In the genomic region with DNA sequence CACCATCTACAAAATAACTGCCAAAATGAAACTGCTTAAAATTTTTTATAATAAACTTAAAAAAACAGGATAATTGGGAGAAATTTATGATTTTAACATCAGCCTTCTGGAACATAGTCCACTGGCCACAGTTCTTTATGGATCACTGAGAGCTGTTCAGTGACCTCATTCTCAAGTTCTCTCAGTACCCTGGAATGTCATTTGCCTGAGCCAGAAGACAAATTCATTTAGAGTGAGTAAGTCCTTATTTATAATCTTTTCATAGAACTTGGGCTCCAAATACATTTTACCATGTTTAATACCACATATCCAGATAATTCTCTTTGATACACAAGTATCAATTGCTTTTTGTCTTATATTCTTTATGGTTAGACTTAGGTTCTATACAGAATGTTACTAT, we compare ENCODE assay signal across 12 cellular contexts.
DNase-seq lines count a peak whose midpoint lies in the region; ATAC-seq, FAIRE-seq and TF ChIP-seq lines count a peak whose summit lies in the region.
"Had no signal": no experiment of that assay in that cellular context is flagged by ENCODE, and none has a peak within 500 bp of the region (broad histone marks: within the 10 kb centered on the region; RNA-seq: fewer than 3 reads in every experiment).

No MANE protein-coding gene starts in this region.

- H3K4me1 ChIP-seq in body of pancreas, result no peaks in the 10 kb centered on the region
- H3K4me1 ChIP-seq in subcutaneous abdominal adipose tissue (ENCODE audit: control insufficient read depth in 5 of 5, insufficient read depth in 5 of 5, low read length in 5 of 5), result peaks cover 0 to 6% (median 5%) of the 10 kb centered on the region in 5 donors
- no peaks in the 10 kb centered on the region for H3K4me1 ChIP-seq in CD8-positive, alpha-beta T cell (ENCODE audit: insufficient read depth, low read length)

- POLR2A ChIA-PET in CD8-positive, alpha-beta T cell (lab: Charles Lee), result interaction anchor here (0.7 kb wide), 1 partner anchor 77 kb away, joined by 3 read pairs; no protein-coding TSS in a partner anchor
- POLR2A ChIA-PET in CD4-positive, alpha-beta T cell (lab: Charles Lee), result no interaction called here

- TF ChIP-seq CTCF in body of pancreas (IDR thresholded peaks at IDR 0.05), result no peak
- no peak for TF ChIP-seq CTCF in CD8-positive, alpha-beta T cell (IDR thresholded peaks at IDR 0.05)
- no peak for TF ChIP-seq CTCF in CD4-positive, alpha-beta T cell (IDR thresholded peaks at IDR 0.05)

- CTCF ChIA-PET in CD8-positive, alpha-beta T cell (lab: Charles Lee), result no interaction called here
- CTCF ChIA-PET in CD4-positive, alpha-beta T cell (lab: Charles Lee), result no interaction called here

- no peak overlapping the region for H3K9ac ChIP-seq in subcutaneous abdominal adipose tissue (ENCODE audit: low read length in 5 of 5)

- H3K4me1 Mint-ChIP-seq in CD8-positive, alpha-beta T cell (ENCODE audit: low read depth), result no peaks in the 10 kb centered on the region
- H3K4me1 Mint-ChIP-seq in immature natural killer cell, result no peaks in the 10 kb centered on the region
- no peaks in the 10 kb centered on the region for H3K4me1 Mint-ChIP-seq in CD4-positive, alpha-beta T cell (ENCODE audit: low read depth)
- H3K4me1 Mint-ChIP-seq: activated naive CD8-positive, alpha-beta T cell treated with anti-CD3 and anti-CD28 coated beads, Interleukin-2, amount 10 ng/mL, durations not matched to agents 7 days and 5 days had no signal

- H3K36me3 Mint-ChIP-seq in CD8-positive, alpha-beta T cell, result peaks cover 14% of the 10 kb centered on the region
- H3K36me3 Mint-ChIP-seq in immature natural killer cell, result peaks cover 4 to 14% (median 7%) of the 10 kb centered on the region in 3 donors
- H3K36me3 Mint-ChIP-seq in CD4-positive, alpha-beta T cell (ENCODE audit: low read depth), result peaks cover 24% of the 10 kb centered on the region

- DNase-seq in H54 (ENCODE audit: insufficient read length, low spot score), result peak; percentile 13
- DNase-seq in body of pancreas, result no peak
- DNase-seq in left ventricle myocardium superior, result no peak
- DNase-seq in CD8-positive, alpha-beta T cell, result no peak
- DNase-seq in immature natural killer cell, result no peak
- DNase-seq in CD4-positive, alpha-beta T cell, result no peak
- DNase-seq: activated naive CD8-positive, alpha-beta T cell treated with anti-CD3 and anti-CD28 coated beads, Interleukin-2, amount 10 ng/mL, durations not matched to agents 7 days and 5 days; naive thymus-derived CD4-positive, alpha-beta T cell; NCI-H1092 treated with DMSO at 0.1 percent for 48 hours had no signal

- peak; percentile 50 for FAIRE-seq in H54 (lab: Jason Lieb, UNC)

- no peak overlapping the region for H3K27ac ChIP-seq in body of pancreas
- peak overlapping the region; percentile 18 for H3K27ac ChIP-seq in subcutaneous abdominal adipose tissue (ENCODE audit: low read depth, low read length)
- no peak overlapping the region for H3K27ac ChIP-seq in CD8-positive, alpha-beta T cell (ENCODE audit: low read depth, low read length)
- H3K27ac ChIP-seq in CD4-positive, alpha-beta T cell (ENCODE audit: low read depth, low read length), result no peak overlapping the region

- H3K36me3 ChIP-seq in body of pancreas (replicated peaks in 1 of 2; ENCODE audit: insufficient read depth in 1 of 2, low read depth in 2 of 2), result no peaks in the 10 kb centered on the region
- peaks cover 4 to 12% (median 8%) of the 10 kb centered on the region in 5 donors for H3K36me3 ChIP-seq in subcutaneous abdominal adipose tissue (ENCODE audit: control insufficient read depth in 5 of 5, insufficient read depth in 5 of 5, low read length in 5 of 5)
- no peaks in the 10 kb centered on the region for H3K36me3 ChIP-seq in CD8-positive, alpha-beta T cell (ENCODE audit: insufficient read depth, low read length)

- no peaks in the 10 kb centered on the region for H3K27me3 ChIP-seq in body of pancreas
- no peaks in the 10 kb centered on the region for H3K27me3 ChIP-seq in subcutaneous abdominal adipose tissue (ENCODE audit: control insufficient read depth in 5 of 5, insufficient read depth in 4 of 5, low read length in 5 of 5)
- no peaks in the 10 kb centered on the region for H3K27me3 ChIP-seq in CD8-positive, alpha-beta T cell (ENCODE audit: insufficient read depth, low read length)
- no peaks in the 10 kb centered on the region for H3K27me3 ChIP-seq in CD4-positive, alpha-beta T cell (ENCODE audit: control insufficient read depth, insufficient read depth, low read length)

- TF ChIP-seq POLR2A in H54 (IDR thresholded peaks at IDR 0.05; ENCODE audit: low read depth, low read length) (no peak), body of pancreas (IDR thresholded peaks at IDR 0.05) (no peak)

- no peak overlapping the region for H3K4me3 Mint-ChIP-seq in CD8-positive, alpha-beta T cell
- no peak overlapping the region for H3K4me3 Mint-ChIP-seq in immature natural killer cell
- no peak overlapping the region for H3K4me3 Mint-ChIP-seq in CD4-positive, alpha-beta T cell
- H3K4me3 Mint-ChIP-seq: activated naive CD8-positive, alpha-beta T cell treated with anti-CD3 and anti-CD28 coated beads, Interleukin-2, amount 10 ng/mL, durations not matched to agents 7 days and 5 days; naive thymus-derived CD4-positive, alpha-beta T cell had no signal

- ATAC-seq in body of pancreas (peak; percentile 56), left ventricle myocardium superior (peak; percentile 92), HG02623 (IDR thresholded peaks at IDR 0.05; ENCODE audit: unreplicated experiment) (no peak)
- no peak for ATAC-seq in CD8-positive, alpha-beta T cell
- ATAC-seq in CD4-positive, alpha-beta T cell (ENCODE audit: poor library complexity), result no peak
- ATAC-seq: HCT116; naive thymus-derived CD4-positive, alpha-beta T cell had no signal

- intact Hi-C loops in body of pancreas (cut with DNase I), result no loop called here
- intact Hi-C loops in left ventricle myocardium superior (cut with micrococcal nuclease), result no loop called here
- intact Hi-C loops in CD8-positive, alpha-beta T cell (cut with DNase I, micrococcal nuclease), result no loop called here
- intact Hi-C loops in CD4-positive, alpha-beta T cell (cut with DNase I, micrococcal nuclease), result no loop called here

- no peak overlapping the region for H3K4me3 ChIP-seq in body of pancreas
- H3K4me3 ChIP-seq in subcutaneous abdominal adipose tissue (ENCODE audit: low read depth in 1 of 5, low read length in 5 of 5), result no peak overlapping the region
- H3K4me3 ChIP-seq in CD8-positive, alpha-beta T cell (ENCODE audit: low read depth, low read length), result no peak overlapping the region

- H3K9me3 Mint-ChIP-seq in CD8-positive, alpha-beta T cell, result peaks cover 3% of the 10 kb centered on the region
- H3K9me3 Mint-ChIP-seq in immature natural killer cell, result no peaks in the 10 kb centered on the region
- H3K9me3 Mint-ChIP-seq in CD4-positive, alpha-beta T cell, result peaks cover 2% of the 10 kb centered on the region
- H3K9me3 Mint-ChIP-seq: activated naive CD8-positive, alpha-beta T cell treated with anti-CD3 and anti-CD28 coated beads, Interleukin-2, amount 10 ng/mL, durations not matched to agents 7 days and 5 days had no signal

- H3K9me3 ChIP-seq in body of pancreas (no peaks in the 10 kb centered on the region), subcutaneous abdominal adipose tissue (ENCODE audit: control insufficient read depth in 5 of 5, low read length in 5 of 5) (peaks cover 0 to 5% (median 0%) of the 10 kb centered on the region in 5 donors)
- H3K9me3 ChIP-seq in CD8-positive, alpha-beta T cell (ENCODE audit: low read length), result no peaks in the 10 kb centered on the region
- H3K9me3 ChIP-seq in CD4-positive, alpha-beta T cell (ENCODE audit: control insufficient read depth, low read length), result no peaks in the 10 kb centered on the region

- H3K27ac Mint-ChIP-seq in CD8-positive, alpha-beta T cell, result no peak overlapping the region
- H3K27ac Mint-ChIP-seq in immature natural killer cell, result no peak overlapping the region
- no peak overlapping the region for H3K27ac Mint-ChIP-seq in CD4-positive, alpha-beta T cell
- H3K27ac Mint-ChIP-seq: activated naive CD8-positive, alpha-beta T cell treated with anti-CD3 and anti-CD28 coated beads, Interleukin-2, amount 10 ng/mL, durations not matched to agents 7 days and 5 days; naive thymus-derived CD4-positive, alpha-beta T cell had no signal

- H3K27me3 Mint-ChIP-seq in CD8-positive, alpha-beta T cell (ENCODE audit: low read depth), result no peaks in the 10 kb centered on the region
- peaks cover 0 to 2% (median 0%) of the 10 kb centered on the region in 3 donors for H3K27me3 Mint-ChIP-seq in immature natural killer cell (ENCODE audit: low read depth in 3 of 3)
- no peaks in the 10 kb centered on the region for H3K27me3 Mint-ChIP-seq in CD4-positive, alpha-beta T cell
- H3K27me3 Mint-ChIP-seq: naive thymus-derived CD4-positive, alpha-beta T cell had no signal

Comparison
In these comparisons a context has a peak if more than half of its experiments do, and no peak if none do; other contexts are left out.
1. ATAC-seq: peak in body of pancreas (single experiment) and left ventricle myocardium superior (single experiment); none in CD8-positive, alpha-beta T cell (single experiment), HG02623 (single experiment) and CD4-positive, alpha-beta T cell (single experiment).